Comparison of ENCODE assay signal across 1 cellular context in the genomic region with DNA sequence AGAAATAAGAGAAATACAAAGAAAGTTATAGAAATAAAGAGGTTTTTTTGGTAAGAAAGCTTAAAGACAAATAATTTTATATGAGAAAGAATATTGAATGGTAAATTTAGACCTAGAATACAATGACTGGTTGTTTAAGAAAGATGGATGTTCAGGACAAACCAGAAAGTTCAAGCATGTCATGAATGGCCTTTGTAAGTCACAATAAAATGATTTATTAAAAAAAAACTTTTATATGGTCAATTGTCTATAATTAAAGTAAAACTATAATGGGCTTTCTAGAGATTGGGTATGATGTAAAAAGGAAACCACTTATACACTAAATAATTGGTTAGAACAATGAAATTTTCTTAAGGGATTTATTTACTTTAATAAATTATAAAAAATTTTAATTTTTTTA.
A peak's percentile ranks its signal among the peaks of the same experiment; 100 is the strongest.
TF ChIP-seq lines count a peak whose summit lies in the region.

No MANE protein-coding gene starts in this region.

TF ChIP-seq in HepG2, 621 proteins besides CTCF, POLR2A, EP300 and RAD21:
- TF ChIP-seq GLI4 (CRISPR knock-in tag; IDR thresholded peaks at IDR 0.05; ENCODE audit: borderline replicate concordance) = no peak
- TF ChIP-seq MTF1 (CRISPR knock-in tag; IDR thresholded peaks at IDR 0.05) = no peak
- TF ChIP-seq KLF9 (CRISPR knock-in tag; IDR thresholded peaks at IDR 0.05; ENCODE audit: low read depth) = no peak
- TF ChIP-seq EEA1 (CRISPR knock-in tag; IDR thresholded peaks at IDR 0.05; ENCODE audit: borderline replicate concordance) = no peak
- TF ChIP-seq, protein P1, sequence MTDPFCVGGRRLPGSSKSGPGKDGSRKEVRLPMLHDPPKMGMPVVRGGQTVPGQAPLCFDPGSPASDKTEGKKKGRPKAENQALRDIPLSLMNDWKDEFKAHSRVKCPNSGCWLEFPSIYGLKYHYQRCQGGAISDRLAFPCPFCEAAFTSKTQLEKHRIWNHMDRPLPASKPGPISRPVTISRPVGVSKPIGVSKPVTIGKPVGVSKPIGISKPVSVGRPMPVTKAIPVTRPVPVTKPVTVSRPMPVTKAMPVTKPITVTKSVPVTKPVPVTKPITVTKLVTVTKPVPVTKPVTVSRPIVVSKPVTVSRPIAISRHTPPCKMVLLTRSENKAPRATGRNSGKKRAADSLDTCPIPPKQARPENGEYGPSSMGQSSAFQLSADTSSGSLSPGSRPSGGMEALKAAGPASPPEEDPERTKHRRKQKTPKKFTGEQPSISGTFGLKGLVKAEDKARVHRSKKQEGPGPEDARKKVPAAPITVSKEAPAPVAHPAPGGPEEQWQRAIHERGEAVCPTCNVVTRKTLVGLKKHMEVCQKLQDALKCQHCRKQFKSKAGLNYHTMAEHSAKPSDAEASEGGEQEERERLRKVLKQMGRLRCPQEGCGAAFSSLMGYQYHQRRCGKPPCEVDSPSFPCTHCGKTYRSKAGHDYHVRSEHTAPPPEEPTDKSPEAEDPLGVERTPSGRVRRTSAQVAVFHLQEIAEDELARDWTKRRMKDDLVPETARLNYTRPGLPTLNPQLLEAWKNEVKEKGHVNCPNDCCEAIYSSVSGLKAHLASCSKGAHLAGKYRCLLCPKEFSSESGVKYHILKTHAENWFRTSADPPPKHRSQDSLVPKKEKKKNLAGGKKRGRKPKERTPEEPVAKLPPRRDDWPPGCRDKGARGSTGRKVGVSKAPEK (CRISPR knock-in tag; IDR thresholded peaks at IDR 0.05; ENCODE audit: borderline replicate concordance) = no peak
- TF ChIP-seq ZFP36 (IDR thresholded peaks at IDR 0.05; ENCODE audit: borderline replicate concordance, low read depth, low read length, partially characterized antibody) = peak; percentile 22
- no peak for TF ChIP-seq MIER2 (CRISPR knock-in tag; IDR thresholded peaks at IDR 0.05)
